ENCODE assay signal across 7 cellular contexts in genomic region chr12:124939428-124940142, GRCh38. TPM values are rescaled to one million over a fixed set of nuclear protein-coding genes. Genes with fewer than 3 reads are reported as not detected.
DNase-seq lines count a peak whose midpoint lies in the region; ATAC-seq lines count a peak whose summit lies in the region.

No MANE protein-coding gene starts in this region.

- DNase-seq in dermis microvascular lymphatic vessel endothelial cell (ENCODE audit: low read depth in 2 of 2): peak; percentile 76 to 84
- DNase-seq in medulla oblongata (ENCODE audit: extremely low spot score): peak; percentile 97
- DNase-seq in stimulated activated CD8-positive, alpha-beta memory T cell treated with anti-CD3 and anti-CD28 coated beads, Interleukin-15, amount 100 ng/mL, for 1 hour (ENCODE audit: low read depth): peak; percentile 78
- DNase-seq in GM19240 (ENCODE audit: insufficient read length, low spot score): no peak

- ATAC-seq in GM19035 (IDR thresholded peaks at IDR 0.05; ENCODE audit: unreplicated experiment) (peak; percentile 52), HG03280 (IDR thresholded peaks at IDR 0.05; ENCODE audit: unreplicated experiment) (peak; percentile 58)
- ATAC-seq in activated CD4-positive, CD25-positive, alpha-beta regulatory T cell treated with anti-CD3 and anti-CD28 coated beads, Interleukin-2, amount 50 U/mL, for 24 hours: peak; percentile 76

RNA-seq across cellular contexts. Expression of gene UBC, which starts 25.1 kb away (rescaled TPM):
- total RNA-seq in dermis microvascular lymphatic vessel endothelial cell: 1,072 and 1,958 TPM in 2 replicates

RNA-seq across cellular contexts. Expression of gene DHX37, which starts 49.3 kb away (rescaled TPM):
- 10.5 and 12.8 TPM in 2 replicates for total RNA-seq in dermis microvascular lymphatic vessel endothelial cell

RNA-seq across cellular contexts. Expression of gene BRI3BP, which starts 53.9 kb away (rescaled TPM):
- total RNA-seq in dermis microvascular lymphatic vessel endothelial cell: 2.8 and 4.6 TPM in 2 replicates
